In the genomic region with DNA sequence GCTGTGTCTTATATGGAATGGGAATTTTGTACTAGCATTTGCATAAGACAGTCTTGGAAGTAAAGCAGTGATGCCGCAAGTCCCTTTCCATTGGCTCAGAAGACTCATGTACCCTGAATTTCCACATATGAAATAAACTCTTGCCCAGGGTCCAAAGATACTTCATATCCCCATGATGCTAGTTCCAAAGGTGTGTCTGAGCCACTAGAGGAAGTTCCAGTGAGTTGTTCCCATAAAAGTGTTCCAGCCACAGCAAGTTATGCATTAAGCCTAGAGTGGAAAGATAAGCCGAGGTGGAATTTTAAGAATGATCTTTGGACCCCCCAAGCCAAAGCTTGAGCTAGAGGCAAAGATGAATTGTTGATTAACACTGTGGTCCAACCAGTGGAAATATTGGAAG, we compare ENCODE assay signal across 25 cellular contexts. TPM values are rescaled to one million over a fixed set of nuclear protein-coding genes. Genes with fewer than 3 reads are reported as not detected.
DNase-seq lines count a peak whose midpoint lies in the region; ATAC-seq, FAIRE-seq and TF ChIP-seq lines count a peak whose summit lies in the region.
"Had no signal": no experiment of that assay in that cellular context is flagged by ENCODE, and none has a peak within 500 bp of the region (broad histone marks: within the 10 kb centered on the region; RNA-seq: fewer than 3 reads in every experiment).

No MANE protein-coding gene starts in this region.

- H3K36me3 ChIP-seq in colonic mucosa (no peaks in the 10 kb centered on the region), endodermal cell (ENCODE audit: control insufficient read depth, insufficient read depth, low read length) (no peaks in the 10 kb centered on the region), kidney (ENCODE audit: control insufficient read depth in 1 of 2, insufficient read depth in 2 of 2, low read length in 2 of 2) (no peaks in the 10 kb centered on the region), mucosa of descending colon (ENCODE audit: low read depth) (no peaks in the 10 kb centered on the region)
- peaks cover 0 to 19% (median 0%) of the 10 kb centered on the region in 3 experiments for H3K36me3 ChIP-seq in naive thymus-derived CD4-positive, alpha-beta T cell (ENCODE audit: control insufficient read depth in 2 of 3, insufficient read depth in 3 of 3, low read length in 3 of 3)

- intact Hi-C loops in colonic mucosa (cut with DNase I), result no loop called here
- intact Hi-C loops in kidney (cut with DNase I), result no loop called here
- intact Hi-C loops in mucosa of descending colon (cut with DNase I, micrococcal nuclease), result no loop called here
- intact Hi-C loops in naive thymus-derived CD4-positive, alpha-beta T cell (cut with micrococcal nuclease), result no loop called here

- H3K9ac ChIP-seq in colonic mucosa (ENCODE audit: low read depth in 2 of 2, low read length in 2 of 2), result no peak overlapping the region
- no peak overlapping the region for H3K9ac ChIP-seq in endodermal cell (ENCODE audit: extremely low read depth, low read length, poor library complexity, severe bottlenecking)
- H3K9ac ChIP-seq in kidney (ENCODE audit: low read length in 2 of 2), result no peak overlapping the region
- H3K9ac ChIP-seq: BLaER1 treated with 17β-estradiol and CSF1 and Interleukin-3, amounts not matched to agents 10 nM and 100 nM had no signal

- POLR2A ChIA-PET in naive thymus-derived CD4-positive, alpha-beta T cell (lab: Charles Lee), result interaction anchor here (3.8 kb wide), 1 partner anchor 9 kb away, joined by 15 read pairs; a partner anchor contains a TSS

- H3K4me1 Mint-ChIP-seq in endodermal cell (peaks cover 31% of the 10 kb centered on the region), immature natural killer cell (no peaks in the 10 kb centered on the region)
- H3K4me1 Mint-ChIP-seq in naive thymus-derived CD4-positive, alpha-beta T cell, result no peaks in the 10 kb centered on the region

- H3K27ac Mint-ChIP-seq in endodermal cell, result no peak overlapping the region
- H3K27ac Mint-ChIP-seq in naive thymus-derived CD4-positive, alpha-beta T cell, result no peak overlapping the region
- H3K27ac Mint-ChIP-seq in immature natural killer cell, result no peak overlapping the region
- H3K27ac Mint-ChIP-seq: CD4-positive, alpha-beta T cell; CD8-positive, alpha-beta T cell had no signal

- no peaks in the 10 kb centered on the region for H3K27me3 ChIP-seq in colonic mucosa
- no peaks in the 10 kb centered on the region for H3K27me3 ChIP-seq in endodermal cell (ENCODE audit: control insufficient read depth, insufficient read depth, low read length, poor library complexity, severe bottlenecking)
- H3K27me3 ChIP-seq in naive thymus-derived CD4-positive, alpha-beta T cell (ENCODE audit: control insufficient read depth in 2 of 2, insufficient read depth in 2 of 2, low read length in 2 of 2), result no peaks in the 10 kb centered on the region
- H3K27me3 ChIP-seq: BLaER1 treated with 17β-estradiol and CSF1 and Interleukin-3, amounts not matched to agents 10 nM and 100 nM had no signal

- H3K4me3 Mint-ChIP-seq in endodermal cell (no peak overlapping the region), immature natural killer cell (no peak overlapping the region)
- no peak overlapping the region for H3K4me3 Mint-ChIP-seq in naive thymus-derived CD4-positive, alpha-beta T cell
- H3K4me3 Mint-ChIP-seq: B cell; CD4-positive, alpha-beta T cell; CD8-positive, alpha-beta T cell had no signal

- H3K36me3 Mint-ChIP-seq in endodermal cell (ENCODE audit: low read depth) (peaks cover 5% of the 10 kb centered on the region), immature natural killer cell (peaks cover 5 to 7% (median 6%) of the 10 kb centered on the region in 3 donors)
- peaks cover 24 to 66% (median 49%) of the 10 kb centered on the region in 5 donors for H3K36me3 Mint-ChIP-seq in naive thymus-derived CD4-positive, alpha-beta T cell

- no peak overlapping the region for H3K4me3 ChIP-seq in colonic mucosa
- H3K4me3 ChIP-seq in endodermal cell (ENCODE audit: low read length), result peak overlapping the region; percentile 16
- no peak overlapping the region for H3K4me3 ChIP-seq in kidney (ENCODE audit: low read length in 2 of 2)
- no peak overlapping the region for H3K4me3 ChIP-seq in mucosa of descending colon
- no peak overlapping the region for H3K4me3 ChIP-seq in naive thymus-derived CD4-positive, alpha-beta T cell (ENCODE audit: low read length)
- H3K4me3 ChIP-seq: BLaER1 treated with 17β-estradiol and CSF1 and Interleukin-3, amounts not matched to agents 10 nM and 100 nM had no signal

- TF ChIP-seq CTCF in colonic mucosa (IDR thresholded peaks at IDR 0.05) (no peak), endodermal cell (conservative IDR thresholded peaks at IDR 0.05) (no peak), kidney (IDR thresholded peaks at IDR 0.05; ENCODE audit: borderline replicate concordance, extremely low read depth, insufficient read depth) (no peak), mucosa of descending colon (IDR thresholded peaks at IDR 0.05) (no peak)

- no peaks in the 10 kb centered on the region for H3K4me1 ChIP-seq in colonic mucosa
- H3K4me1 ChIP-seq in endodermal cell (ENCODE audit: control insufficient read depth, insufficient read depth, low read length), result peaks cover 5% of the 10 kb centered on the region
- peaks cover 3 to 10% of the 10 kb centered on the region in 2 donors for H3K4me1 ChIP-seq in kidney (ENCODE audit: control insufficient read depth in 1 of 2, insufficient read depth in 1 of 2, low read depth in 1 of 2, low read length in 2 of 2)
- no peaks in the 10 kb centered on the region for H3K4me1 ChIP-seq in mucosa of descending colon (ENCODE audit: low read depth)
- H3K4me1 ChIP-seq in naive thymus-derived CD4-positive, alpha-beta T cell (ENCODE audit: control insufficient read depth in 2 of 2, insufficient read depth in 2 of 2, low read length in 2 of 2), result no peaks in the 10 kb centered on the region

- ATAC-seq in mucosa of descending colon (peak; percentile 98), GM21723 (IDR thresholded peaks at IDR 0.05; ENCODE audit: unreplicated experiment) (no peak)
- ATAC-seq in naive thymus-derived CD4-positive, alpha-beta T cell, result no peak
- ATAC-seq: CD8-positive, alpha-beta T cell had no signal

- 93 to 100% methylated on average over 2 of the region's 2 CpGs for whole genome bisulfite sequencing in endodermal cell (ENCODE audit: insufficient coverage in 1 of 2, insufficient read length in 1 of 2), 2 experiments

- H3K9me3 Mint-ChIP-seq in endodermal cell, result peaks cover 43% of the 10 kb centered on the region
- H3K9me3 Mint-ChIP-seq in naive thymus-derived CD4-positive, alpha-beta T cell, result peaks cover 8 to 80% (median 28%) of the 10 kb centered on the region in 11 donors
- H3K9me3 Mint-ChIP-seq in immature natural killer cell, result peaks cover 0 to 8% (median 4%) of the 10 kb centered on the region in 6 donors

- no peaks in the 10 kb centered on the region for H3K9me3 ChIP-seq in colonic mucosa
- H3K9me3 ChIP-seq in endodermal cell (ENCODE audit: control insufficient read depth, low read length), result peaks cover 40% of the 10 kb centered on the region
- peaks cover 0 to 8% of the 10 kb centered on the region in 2 donors for H3K9me3 ChIP-seq in kidney (ENCODE audit: control insufficient read depth in 1 of 2, low read length in 2 of 2)
- peaks cover 5% of the 10 kb centered on the region for H3K9me3 ChIP-seq in mucosa of descending colon
- H3K9me3 ChIP-seq in naive thymus-derived CD4-positive, alpha-beta T cell (ENCODE audit: control insufficient read depth in 2 of 3, low read length in 3 of 3), result peaks cover 0 to 31% (median 0%) of the 10 kb centered on the region in 3 experiments

- no peaks in the 10 kb centered on the region for H3K27me3 Mint-ChIP-seq in endodermal cell (ENCODE audit: insufficient read depth)
- H3K27me3 Mint-ChIP-seq in naive thymus-derived CD4-positive, alpha-beta T cell, result peaks cover 0 to 2% (median 0%) of the 10 kb centered on the region in 5 donors
- H3K27me3 Mint-ChIP-seq in immature natural killer cell (ENCODE audit: low read depth in 3 of 3), result no peaks in the 10 kb centered on the region
- H3K27me3 Mint-ChIP-seq: B cell; CD4-positive, alpha-beta T cell had no signal

- CTCF ChIA-PET in naive thymus-derived CD4-positive, alpha-beta T cell (lab: Charles Lee), result no interaction called here

- FAIRE-seq in kidney (lab: Jason Lieb, UNC), result peak; percentile 42
- FAIRE-seq: A204.1, D721Med, G401.6, GM12891, GM19239 had no signal

- DNase-seq in colonic mucosa (peak; percentile 43), endodermal cell (no peak), kidney (no peak), mucosa of descending colon (peak in 1 of 3 donors; percentile 13), immature natural killer cell (no peak), AG08396 (ENCODE audit: low spot score) (no peak)
- no peak for DNase-seq in naive thymus-derived CD4-positive, alpha-beta T cell
- DNase-seq: 8988T; ACHN; AML-193; Caco-2; Calu3; CD4-positive, alpha-beta T cell; CD8-positive, alpha-beta T cell; DMS79 treated with DMSO at 0.1 percent for 48 hours; GF-D8 had no signal

- H3K27ac ChIP-seq in colonic mucosa, result no peak overlapping the region
- H3K27ac ChIP-seq in endodermal cell (ENCODE audit: low read depth, low read length), result no peak overlapping the region
- peak overlapping the region in 1 of 2 donors; percentile 39 for H3K27ac ChIP-seq in kidney (ENCODE audit: low read depth in 2 of 2, low read length in 2 of 2)
- no peak overlapping the region for H3K27ac ChIP-seq in naive thymus-derived CD4-positive, alpha-beta T cell (ENCODE audit: low read depth, low read length)
- H3K27ac ChIP-seq: BLaER1 treated with 17β-estradiol and CSF1 and Interleukin-3, amounts not matched to agents 10 nM and 100 nM; C4-2B had no signal

RNA-seq across cellular contexts. Expression of a gene that starts 9.3 kb away (rescaled TPM):
- total RNA-seq in colonic mucosa (1 to 10 TPM; 4.0 to 7.3 TPM), endodermal cell (10 to 100 TPM; 28.0 to 37.4 TPM), kidney (9.2 TPM), mucosa of descending colon (1 to 10 TPM; 3.8 to 6.9 (median 5.9) TPM)
- polyA plus RNA-seq in endodermal cell (2013, experiment 1 of 2), result 14.7 TPM
- polyA plus RNA-seq in endodermal cell (2013, experiment 2 of 2), result 17.8 TPM
- polyA plus RNA-seq in kidney (ENCODE audit: insufficient read depth, low read depth, low replicate concordance) (2.3 TPM), immature natural killer cell (10 to 100 TPM in 1 of 3 donors, 1 to 10 TPM in 2; 5.8 to 13.0 (median 6.7) TPM)
- total RNA-seq in naive thymus-derived CD4-positive, alpha-beta T cell, result 10 to 100 TPM; 20.6 to 38.8 (median 24.6) TPM
- 10 to 100 TPM in 1 of 2 donors, 1 to 10 TPM in 1; 8.9 to 15.5 TPM for polyA plus RNA-seq in naive thymus-derived CD4-positive, alpha-beta T cell
